In genomic region chr11:61627831-61628753, GRCh38 we compare ENCODE assay signal across 9 cellular contexts. TPM values are rescaled to one million over a fixed set of nuclear protein-coding genes. Genes with fewer than 3 reads are reported as not detected.
DNase-seq lines count a peak whose midpoint lies in the region; ATAC-seq and TF ChIP-seq lines count a peak whose summit lies in the region.
"Had no signal": no experiment of that assay in that cellular context is flagged by ENCODE, and none has a peak within 500 bp of the region (broad histone marks: within the 10 kb centered on the region; RNA-seq: fewer than 3 reads in every experiment).

No MANE protein-coding gene starts in this region.

- H3K27me3 ChIP-seq in Peyer's patch (no peaks in the 10 kb centered on the region), body of pancreas (no peaks in the 10 kb centered on the region)

- H3K9me3 ChIP-seq in Peyer's patch (no peaks in the 10 kb centered on the region), body of pancreas (no peaks in the 10 kb centered on the region)

- no peak overlapping the region for H3K4me3 ChIP-seq in Peyer's patch
- H3K4me3 ChIP-seq in body of pancreas: no peak overlapping the region

- 56 to 57% methylated on average over 6 to 15 of the region's 15 CpGs for WGBS in body of pancreas, 2 donors

- no peaks in the 10 kb centered on the region for H3K36me3 ChIP-seq in Peyer's patch
- H3K36me3 ChIP-seq in body of pancreas (replicated peaks in 1 of 2; ENCODE audit: insufficient read depth in 1 of 2, low read depth in 2 of 2): no peaks in the 10 kb centered on the region

- ATAC-seq in body of pancreas (peak; percentile 70), GM21528 (IDR thresholded peaks at IDR 0.05; ENCODE audit: low FRiP score, unreplicated experiment) (no peak), HG02588 (IDR thresholded peaks at IDR 0.05; ENCODE audit: unreplicated experiment) (no peak)

- peak in 5 of 6 experiments; percentile 17 to 76 (median 70) for TF ChIP-seq CTCF in Peyer's patch (IDR thresholded peaks at IDR 0.05)
- peak; percentile 48 to 88 (median 79) for TF ChIP-seq CTCF in body of pancreas (IDR thresholded peaks at IDR 0.05)

- DNase-seq in DMS114 treated with DMSO at 0.1 percent for 48 hours (lab: John Stamatoyannopoulos, UW; ENCODE audit: unreplicated experiment) (peak; percentile 38), HuH-7 (ENCODE audit: low spot score) (peak; percentile 92), Peyer's patch (peak in 2 of 3 donors; percentile 68 to 73), body of pancreas (peak; percentile 78 to 86 (median 83)), iris pigment epithelial cell (ENCODE audit: low read depth) (peak; percentile 60)
- peak; percentile 45 to 49 for DNase-seq in stimulated activated CD4-positive, alpha-beta T cell treated with anti-CD3 and anti-CD28 coated beads, Interleukin-2, amount 100 ng/mL, for 48 hours

- H3K27ac ChIP-seq in Peyer's patch: no peak overlapping the region
- peak overlapping the region in 3 of 4 donors; percentile 49 to 89 (median 76) for H3K27ac ChIP-seq in body of pancreas

- no peaks in the 10 kb centered on the region for H3K4me1 ChIP-seq in Peyer's patch
- H3K4me1 ChIP-seq in body of pancreas: peaks cover 29% of the 10 kb centered on the region

- intact Hi-C loops in body of pancreas (cut with DNase I): no loop called here

- TF ChIP-seq POLR2A in Peyer's patch (IDR thresholded peaks at IDR 0.05) (no peak), body of pancreas (IDR thresholded peaks at IDR 0.05) (no peak)

RNA-seq across cellular contexts. Expression of gene SYT7, which starts 47.2 kb away (rescaled TPM):
- 10 to 100 TPM in 3 of 4 donors, 1 to 10 TPM in 1; 5.8 to 18.2 (median 12.2) TPM for total RNA-seq in Peyer's patch
- total RNA-seq in body of pancreas: 10 to 100 TPM in 1 of 2 donors, 1 to 10 TPM in 1; 8.6 to 12.2 TPM
- total RNA-seq: T-helper 1 cell treated with Interleukin-12 subunit alpha and Interleukin-12 subunit beta and Interleukin-4 antibody, amounts not matched to agents 30 ng/mL and 1 ng/mL, for 36 hours had no signal

RNA-seq across cellular contexts. Expression of gene DAGLA, which starts 52.1 kb away (rescaled TPM):
- total RNA-seq in Peyer's patch (10 to 100 TPM in 2 of 4 donors, 1 to 10 TPM in 2; 5.8 to 18.9 (median 10.2) TPM), body of pancreas (1 to 10 TPM; 7.0 to 9.9 TPM)

Comparison
In these comparisons a context has a peak if more than half of its experiments do, and no peak if none do; other contexts are left out.
1. DNase-seq: peak in every context shown above with its lines; median percentile 92 in HuH-7; 83 in body of pancreas; 70 in Peyer's patch; 60 in iris pigment epithelial cell; 47 in stimulated activated CD4-positive, alpha-beta T cell treated with anti-CD3 and anti-CD28 coated beads, Interleukin-2, amount 100 ng/mL, for 48 hours; 38 in DMS114 treated with DMSO at 0.1 percent for 48 hours.
2. H3K27ac ChIP-seq: peak in body of pancreas (3 of 4); none in Peyer's patch (0 of 4).